Comparison of ENCODE assay signal across 8 cellular contexts in genomic region chr6:131135244-131136020, GRCh38. TPM values are rescaled to one million over a fixed set of nuclear protein-coding genes. Genes with fewer than 3 reads are reported as not detected.
A peak's percentile ranks its signal among the peaks of the same experiment; 100 is the strongest.
DNase-seq lines count a peak whose midpoint lies in the region; ATAC-seq and TF ChIP-seq lines count a peak whose summit lies in the region.

AKAP7 (plus strand) TSS chr6:131135467; CDS start chr6:131135764, 297 bp downstream.

- H3K4me1 Mint-ChIP-seq in WTC11 = peaks cover 22% of the 10 kb centered on the region

- peaks cover 5% of the 10 kb centered on the region for H3K9me3 Mint-ChIP-seq in WTC11

- H3K27ac Mint-ChIP-seq in WTC11 = peak within 1 kb of the TSS; percentile 46; the same call in 1 of the 2 replicates

- no peak for TF ChIP-seq RAD21 in Ishikawa (IDR thresholded peaks at IDR 0.05; ENCODE audit: low read depth)

- H3K27me3 Mint-ChIP-seq in WTC11 (ENCODE audit: low read depth) = peaks cover 20% of the 10 kb centered on the region

- peak within 1 kb of the TSS; percentile 67 to 81 (median 77) for H3K4me3 ChIP-seq in spleen

- peak within 1 kb of the TSS; percentile 78 for H3K4me3 Mint-ChIP-seq in WTC11

- TF ChIP-seq CTCF in WTC11 (IDR thresholded peaks at IDR 0.05) = no peak
- TF ChIP-seq CTCF in spleen (IDR thresholded peaks at IDR 0.05 in 8 of 11, conservative IDR thresholded peaks at IDR 0.05 in 3 of 11) = no peak

- POLR2A ChIA-PET in WTC11 (lab: Charles Lee) = no interaction called here

- peak in 1 of 3 donors; percentile 45 for TF ChIP-seq POLR2A in spleen (IDR thresholded peaks at IDR 0.05)

- H3K36me3 ChIP-seq in spleen = no peaks in the 10 kb centered on the region

- no peaks in the 10 kb centered on the region for H3K9me3 ChIP-seq in spleen

- 0 to 1% (median 0%) methylated on average over 31 to 99 of the region's 99 CpGs for WGBS in spleen, 5 donors

- CTCF ChIA-PET in WTC11 (lab: Charles Lee) = no interaction called here

- no peaks in the 10 kb centered on the region for H3K36me3 Mint-ChIP-seq in WTC11

- DNase-seq in Daoy (ENCODE audit: low read depth) = peak; percentile 82
- DNase-seq in WTC11 (ENCODE audit: low spot score) = peak; percentile 90
- peak in 58 of 61 donors; percentile 15 to 88 (median 72) for DNase-seq in caudate nucleus (lab: John Stamatoyannopoulos, UW)
- DNase-seq in inferior parietal cortex (ENCODE audit: extremely low spot score) = peak; percentile 68
- peak; percentile 94 for DNase-seq in spleen
- DNase-seq in NCI-H1092 (lab: John Stamatoyannopoulos, UW) = no peak

- H3K27ac ChIP-seq in caudate nucleus (ENCODE audit: low read depth, low read length) (peak within 1 kb of the TSS; percentile 90), spleen (peak within 1 kb of the TSS; percentile 90 to 95 (median 92))

- intact Hi-C loops in spleen (cut with DNase I; ENCODE audit: low total_unique reads) = no loop called here

- TF ChIP-seq EP300 in Ishikawa (IDR thresholded peaks at IDR 0.05; ENCODE audit: borderline replicate concordance) = no peak

- no peaks in the 10 kb centered on the region for H3K27me3 ChIP-seq in spleen (replicated peaks in 1 of 7)

- ATAC-seq in GM21717 (IDR thresholded peaks at IDR 0.05; ENCODE audit: unreplicated experiment) (peak; percentile 85), WTC11 (peak; percentile 90)

- peaks cover 9 to 42% (median 20%) of the 10 kb centered on the region in 6 donors for H3K4me1 ChIP-seq in spleen

TF ChIP-seq in Ishikawa, 13 proteins besides CTCF, POLR2A, EP300 and RAD21:
- peak; percentile 45 for TF ChIP-seq NFIC (IDR thresholded peaks at IDR 0.05)
- peak; percentile 21; the same call in 1 of the 2 replicates for TF ChIP-seq TAF1 (IDR thresholded peaks at IDR 0.05; ENCODE audit: low read depth)
- TF ChIP-seq TEAD4 (IDR thresholded peaks at IDR 0.05) = no peak
- TF ChIP-seq, protein P1, sequence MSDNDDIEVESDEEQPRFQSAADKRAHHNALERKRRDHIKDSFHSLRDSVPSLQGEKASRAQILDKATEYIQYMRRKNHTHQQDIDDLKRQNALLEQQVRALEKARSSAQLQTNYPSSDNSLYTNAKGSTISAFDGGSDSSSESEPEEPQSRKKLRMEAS (IDR thresholded peaks at IDR 0.05) = no peak; the same call in 1 of the 2 replicates
- TF ChIP-seq EGR1 (IDR thresholded peaks at IDR 0.05) = peak; percentile 33; the same call in 1 of the 2 replicates
- TF ChIP-seq FOXM1 (IDR thresholded peaks at IDR 0.05; ENCODE audit: borderline replicate concordance, low read depth) = no peak

TF ChIP-seq in WTC11, 78 proteins besides CTCF, POLR2A, EP300 and RAD21 (continues in another document):
- no peak for TF ChIP-seq RELA (CRISPR knock-in tag; IDR thresholded peaks at IDR 0.05; ENCODE audit: borderline replicate concordance)
- TF ChIP-seq NR2C2 (CRISPR knock-in tag; IDR thresholded peaks at IDR 0.05) = no peak
- TF ChIP-seq CREM (CRISPR knock-in tag; IDR thresholded peaks at IDR 0.05) = peak; percentile 81
- 0 out of 2 replicates have a peak, but pooled peaks have one; percentile 18 for TF ChIP-seq SMAD4 (CRISPR knock-in tag; IDR thresholded peaks at IDR 0.05)
- TF ChIP-seq ZNF263 (CRISPR knock-in tag; IDR thresholded peaks at IDR 0.05; ENCODE audit: low read depth) = no peak
- TF ChIP-seq, protein P2, sequence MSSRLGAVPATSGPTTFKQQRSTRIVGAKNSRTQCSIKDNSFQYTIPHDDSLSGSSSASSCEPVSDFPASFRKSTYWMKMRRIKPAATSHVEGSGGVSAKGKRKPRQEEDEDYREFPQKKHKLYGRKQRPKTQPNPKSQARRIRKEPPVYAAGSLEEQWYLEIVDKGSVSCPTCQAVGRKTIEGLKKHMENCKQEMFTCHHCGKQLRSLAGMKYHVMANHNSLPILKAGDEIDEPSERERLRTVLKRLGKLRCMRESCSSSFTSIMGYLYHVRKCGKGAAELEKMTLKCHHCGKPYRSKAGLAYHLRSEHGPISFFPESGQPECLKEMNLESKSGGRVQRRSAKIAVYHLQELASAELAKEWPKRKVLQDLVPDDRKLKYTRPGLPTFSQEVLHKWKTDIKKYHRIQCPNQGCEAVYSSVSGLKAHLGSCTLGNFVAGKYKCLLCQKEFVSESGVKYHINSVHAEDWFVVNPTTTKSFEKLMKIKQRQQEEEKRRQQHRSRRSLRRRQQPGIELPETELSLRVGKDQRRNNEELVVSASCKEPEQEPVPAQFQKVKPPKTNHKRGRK (CRISPR knock-in tag; IDR thresholded peaks at IDR 0.05; ENCODE audit: borderline replicate concordance) = no peak
- TF ChIP-seq ZNF281 (CRISPR knock-in tag; IDR thresholded peaks at IDR 0.05) = no peak
- TF ChIP-seq ESRRA (CRISPR knock-in tag; IDR thresholded peaks at IDR 0.05; ENCODE audit: borderline replicate concordance) = peak; percentile 37; the same call in 1 of the 2 replicates
- TF ChIP-seq USF1 (CRISPR knock-in tag; IDR thresholded peaks at IDR 0.05) = no peak
- TF ChIP-seq FOXK1 (CRISPR knock-in tag; IDR thresholded peaks at IDR 0.05) = peak; percentile 53
- TF ChIP-seq, protein P3, sequence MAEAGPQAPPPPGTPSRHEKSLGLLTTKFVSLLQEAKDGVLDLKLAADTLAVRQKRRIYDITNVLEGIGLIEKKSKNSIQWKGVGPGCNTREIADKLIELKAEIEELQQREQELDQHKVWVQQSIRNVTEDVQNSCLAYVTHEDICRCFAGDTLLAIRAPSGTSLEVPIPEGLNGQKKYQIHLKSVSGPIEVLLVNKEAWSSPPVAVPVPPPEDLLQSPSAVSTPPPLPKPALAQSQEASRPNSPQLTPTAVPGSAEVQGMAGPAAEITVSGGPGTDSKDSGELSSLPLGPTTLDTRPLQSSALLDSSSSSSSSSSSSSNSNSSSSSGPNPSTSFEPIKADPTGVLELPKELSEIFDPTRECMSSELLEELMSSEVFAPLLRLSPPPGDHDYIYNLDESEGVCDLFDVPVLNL (CRISPR knock-in tag; IDR thresholded peaks at IDR 0.05; ENCODE audit: borderline replicate concordance, low read depth) = peak; percentile 62; the same call in 1 of the 2 replicates
- TF ChIP-seq MXD4 (CRISPR knock-in tag; IDR thresholded peaks at IDR 0.05; ENCODE audit: borderline replicate concordance) = no peak
- no peak for TF ChIP-seq PRRX2 (CRISPR knock-in tag; IDR thresholded peaks at IDR 0.05)
- 0 out of 2 replicates have a peak, but pooled peaks have one; percentile 45 for TF ChIP-seq ZBTB43 (CRISPR knock-in tag; IDR thresholded peaks at IDR 0.05)
- TF ChIP-seq NFE2L1 (CRISPR knock-in tag; IDR thresholded peaks at IDR 0.05) = peak; percentile 40; the same call in 1 of the 2 replicates
- no peak for TF ChIP-seq JAZF1 (CRISPR knock-in tag; IDR thresholded peaks at IDR 0.05)
- TF ChIP-seq IRF2 (CRISPR knock-in tag; IDR thresholded peaks at IDR 0.05; ENCODE audit: borderline replicate concordance, low read depth) = no peak
- no peak for TF ChIP-seq ZNF396 (CRISPR knock-in tag; IDR thresholded peaks at IDR 0.05; ENCODE audit: borderline replicate concordance)
- peak; percentile 86 for TF ChIP-seq FOXP1 (CRISPR knock-in tag; IDR thresholded peaks at IDR 0.05; ENCODE audit: borderline replicate concordance)

RNA-seq across cellular contexts. Expression of gene AKAP7, which starts in this region (rescaled TPM):
- total RNA-seq in Daoy (2014; rRNA removed; shearing (Covaris generic)) = 7.2 and 7.5 TPM in 2 replicates
- total RNA-seq in WTC11 (2021) = 10.9 to 14.0 TPM (median 13.0 TPM) in 3 replicates
- total RNA-seq in spleen = 10 to 100 TPM in 6 of 7 donors, 1 to 10 TPM in 1; 8.0 to 23.8 (median 17.8) TPM
- polyA plus RNA-seq in spleen = 10 to 100 TPM in 1 of 3 donors, 1 to 10 TPM in 2; 6.6 to 10.9 (median 7.8) TPM
